ENCODE assay signal across 18 cellular contexts in the genomic region with DNA sequence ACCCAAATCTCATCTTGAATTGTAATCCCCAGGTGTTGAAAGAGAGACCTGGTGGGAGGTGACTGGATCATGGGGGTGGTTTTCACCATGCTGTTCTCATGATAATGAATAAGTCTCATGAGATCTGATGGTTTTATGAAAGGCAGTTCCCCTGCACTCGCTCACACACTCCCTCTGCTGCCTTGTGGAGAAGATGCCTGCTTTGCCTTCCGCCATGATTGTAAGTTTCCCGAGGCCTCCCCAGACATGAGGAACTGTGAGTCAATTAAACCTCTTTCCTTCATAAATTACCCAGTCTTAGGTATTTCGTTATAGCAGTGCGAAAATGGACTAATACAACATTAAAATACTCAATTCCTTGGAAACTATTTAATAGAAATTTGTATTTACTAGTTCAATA.
DNase-seq lines count a peak whose midpoint lies in the region; ATAC-seq and TF ChIP-seq lines count a peak whose summit lies in the region.
"Had no signal": no experiment of that assay in that cellular context is flagged by ENCODE, and none has a peak within 500 bp of the region (broad histone marks: within the 10 kb centered on the region; RNA-seq: fewer than 3 reads in every experiment).

No MANE protein-coding gene starts in this region.

- POLR2A ChIA-PET in A673 (lab: Charles Lee; ENCODE audit: low non-redundant PET) = no interaction called here
- POLR2A ChIA-PET in CD4-positive, alpha-beta T cell (lab: Charles Lee) = no interaction called here

- CTCF ChIA-PET in A673 (lab: Charles Lee) = no interaction called here
- CTCF ChIA-PET in CD4-positive, alpha-beta T cell (lab: Charles Lee) = no interaction called here

- H2AFZ ChIP-seq in GM23338 (no peak overlapping the region), OCI-LY1 (ENCODE audit: low read length) (no peak overlapping the region)

- no peak overlapping the region for H3K9ac ChIP-seq in OCI-LY1 (ENCODE audit: low read length)
- H3K9ac ChIP-seq in endodermal cell (ENCODE audit: extremely low read depth, low read length, poor library complexity, severe bottlenecking) = no peak overlapping the region
- H3K9ac ChIP-seq: BLaER1 treated with 17β-estradiol and CSF1 and Interleukin-3, amounts not matched to agents 10 nM and 100 nM had no signal

- H3K4me2 ChIP-seq in GM23338 (no peak overlapping the region), OCI-LY1 (ENCODE audit: low read length) (no peak overlapping the region)
- H3K4me2 ChIP-seq: BLaER1 treated with 17β-estradiol and CSF1 and Interleukin-3, amounts not matched to agents 10 nM and 100 nM had no signal

- intact Hi-C loops in A673 (cut with micrococcal nuclease; ENCODE audit: unreplicated experiment) = no loop called here
- intact Hi-C loops in CD4-positive, alpha-beta T cell (cut with DNase I, micrococcal nuclease) = no loop called here

- H3K27ac ChIP-seq in A673 (ENCODE audit: low read depth, low read length, poor library complexity, severe bottlenecking) (no peak overlapping the region), GM23338 (ENCODE audit: low read depth) (no peak overlapping the region), OCI-LY1 (ENCODE audit: low read depth, low read length, poor library complexity, severe bottlenecking) (no peak overlapping the region), endodermal cell (ENCODE audit: low read depth, low read length) (no peak overlapping the region)
- H3K27ac ChIP-seq in CD4-positive, alpha-beta T cell (ENCODE audit: low read depth, low read length) = no peak overlapping the region
- H3K27ac ChIP-seq: BLaER1 treated with 17β-estradiol and CSF1 and Interleukin-3, amounts not matched to agents 10 nM and 100 nM; SK-N-MC had no signal

- no peaks in the 10 kb centered on the region for H3K79me2 ChIP-seq in GM23338 (replicated peaks; ENCODE audit: insufficient read depth)
- H3K79me2 ChIP-seq in OCI-LY1 (ENCODE audit: insufficient read depth, low read length) = no peaks in the 10 kb centered on the region

- H3K27ac Mint-ChIP-seq in GM23338 (no peak overlapping the region), endodermal cell (no peak overlapping the region)
- H3K27ac Mint-ChIP-seq in CD4-positive, alpha-beta T cell = no peak overlapping the region

- H3K9me3 Mint-ChIP-seq in GM23338 (no peaks in the 10 kb centered on the region), endodermal cell (peaks cover 3% of the 10 kb centered on the region)
- H3K9me3 Mint-ChIP-seq in CD4-positive, alpha-beta T cell = no peaks in the 10 kb centered on the region

- no TSS peak for BruUV-seq in A673 (replicated peaks; lab: Mats Ljungman, UMichigan)

- peaks cover 4% of the 10 kb centered on the region for H3K27me3 ChIP-seq in A673 (replicated peaks; ENCODE audit: insufficient read depth, low read depth, low read length, poor library complexity)
- H3K27me3 ChIP-seq in GM23338 (ENCODE audit: insufficient read depth) = no peaks in the 10 kb centered on the region
- H3K27me3 ChIP-seq in OCI-LY1 (ENCODE audit: insufficient read depth, low read length) = no peaks in the 10 kb centered on the region
- H3K27me3 ChIP-seq in endodermal cell (ENCODE audit: control insufficient read depth, insufficient read depth, low read length, poor library complexity, severe bottlenecking) = no peaks in the 10 kb centered on the region
- H3K27me3 ChIP-seq in CD4-positive, alpha-beta T cell (ENCODE audit: control insufficient read depth, insufficient read depth, low read length) = no peaks in the 10 kb centered on the region
- H3K27me3 ChIP-seq: BLaER1 treated with 17β-estradiol and CSF1 and Interleukin-3, amounts not matched to agents 10 nM and 100 nM had no signal

- H4K20me1 ChIP-seq in GM23338 (replicated peaks; ENCODE audit: insufficient read depth) (no peaks in the 10 kb centered on the region), OCI-LY1 (ENCODE audit: insufficient read depth, low read length) (no peaks in the 10 kb centered on the region)
- H4K20me1 ChIP-seq: BLaER1 treated with 17β-estradiol and CSF1 and Interleukin-3, amounts not matched to agents 10 nM and 100 nM had no signal

- TF ChIP-seq CTCF in A673 (conservative IDR thresholded peaks at IDR 0.05; ENCODE audit: low read depth, low read length) (0 out of 2 replicates have a peak, but pooled peaks have one; percentile 9), GM23338 (conservative IDR thresholded peaks at IDR 0.05; ENCODE audit: low read depth in 2 of 2) (peak; percentile 28 to 64), OCI-LY1 (IDR thresholded peaks at IDR 0.05; ENCODE audit: low read length) (peak; percentile 12; the same call in 1 of the 2 replicates), endodermal cell (conservative IDR thresholded peaks at IDR 0.05) (peak; percentile 58)
- TF ChIP-seq CTCF in CD4-positive, alpha-beta T cell (IDR thresholded peaks at IDR 0.05) = no peak

- H3K4me1 ChIP-seq in A673 (ENCODE audit: insufficient read depth, low read length, poor library complexity, severe bottlenecking) = no peaks in the 10 kb centered on the region
- peaks cover 9% of the 10 kb centered on the region; the same call in 1 of the 2 replicates for H3K4me1 ChIP-seq in GM23338 (ENCODE audit: insufficient read depth)
- H3K4me1 ChIP-seq in OCI-LY1 (ENCODE audit: insufficient read depth, low read length, severe bottlenecking) = no peaks in the 10 kb centered on the region
- H3K4me1 ChIP-seq in endodermal cell (ENCODE audit: control insufficient read depth, insufficient read depth, low read length) = no peaks in the 10 kb centered on the region
- H3K4me1 ChIP-seq: BLaER1 treated with 17β-estradiol and CSF1 and Interleukin-3, amounts not matched to agents 10 nM and 100 nM had no signal

- H3K9me3 ChIP-seq in A673 (ENCODE audit: low read depth, low read length, poor library complexity, severe bottlenecking) = no peaks in the 10 kb centered on the region
- no peaks in the 10 kb centered on the region for H3K9me3 ChIP-seq in OCI-LY1 (ENCODE audit: low read length)
- peaks cover 5% of the 10 kb centered on the region for H3K9me3 ChIP-seq in endodermal cell (ENCODE audit: control insufficient read depth, low read length)
- H3K9me3 ChIP-seq in CD4-positive, alpha-beta T cell (ENCODE audit: control insufficient read depth, low read length) = no peaks in the 10 kb centered on the region

- H3K27me3 Mint-ChIP-seq in GM23338 (ENCODE audit: insufficient read depth, low read depth, poor library complexity) = no peaks in the 10 kb centered on the region
- H3K27me3 Mint-ChIP-seq in endodermal cell (ENCODE audit: insufficient read depth) = no peaks in the 10 kb centered on the region
- no peaks in the 10 kb centered on the region for H3K27me3 Mint-ChIP-seq in CD4-positive, alpha-beta T cell

- no peaks in the 10 kb centered on the region for H3K36me3 ChIP-seq in A673 (ENCODE audit: insufficient read depth, low read length, poor library complexity, severe bottlenecking)
- H3K36me3 ChIP-seq in GM23338 (ENCODE audit: insufficient read depth) = no peaks in the 10 kb centered on the region
- H3K36me3 ChIP-seq in OCI-LY1 (ENCODE audit: insufficient read depth, low read length) = no peaks in the 10 kb centered on the region
- H3K36me3 ChIP-seq in endodermal cell (ENCODE audit: control insufficient read depth, insufficient read depth, low read length) = no peaks in the 10 kb centered on the region
- H3K36me3 ChIP-seq: BLaER1 treated with 17β-estradiol and CSF1 and Interleukin-3, amounts not matched to agents 10 nM and 100 nM had no signal

- H3K4me3 Mint-ChIP-seq in GM23338 = no peak overlapping the region
- H3K4me3 Mint-ChIP-seq in endodermal cell = no peak overlapping the region
- no peak overlapping the region for H3K4me3 Mint-ChIP-seq in CD4-positive, alpha-beta T cell

- no peak overlapping the region for H3K4me3 ChIP-seq in A673 (ENCODE audit: low read depth, low read length, poor library complexity, severe bottlenecking)
- H3K4me3 ChIP-seq in GM23338 = no peak overlapping the region
- H3K4me3 ChIP-seq in OCI-LY1 (ENCODE audit: low read depth, low read length, poor library complexity, severe bottlenecking) = no peak overlapping the region
- H3K4me3 ChIP-seq in endodermal cell (ENCODE audit: low read length) = no peak overlapping the region
- H3K4me3 ChIP-seq: BLaER1 treated with 17β-estradiol and CSF1 and Interleukin-3, amounts not matched to agents 10 nM and 100 nM; SK-N-MC had no signal

- DNase-seq in A673 (ENCODE audit: low spot score) = no peak
- peak; percentile 19 for DNase-seq in GM23338 (ENCODE audit: low spot score)
- no peak for DNase-seq in endodermal cell
- no peak for DNase-seq in AG20443 (ENCODE audit: low spot score)
- no peak for DNase-seq in CD4-positive, alpha-beta T cell
- no peak for DNase-seq in mesenteric fat pad (ENCODE audit: low spot score)
- DNase-seq: COR-L47, DMS79 treated with DMSO at 0.1 percent for 48 hours, GDM1, HCEC 1CT, NCI-H1436 treated with DMSO at 0.1 percent for 48 hours, NCI-H2081, NCI-H446, NCI-H748 treated with DMSO at 0.1 percent for 48 hours, T-helper 1 cell had no signal

- H3K9me2 ChIP-seq in GM23338 (ENCODE audit: insufficient read depth) (peaks cover 8% of the 10 kb centered on the region), OCI-LY1 (ENCODE audit: low read depth, low read length) (no peaks in the 10 kb centered on the region)

- 91 to 92% methylated on average over 3 to 5 of the region's 5 CpGs for WGBS in endodermal cell (ENCODE audit: insufficient coverage in 1 of 2, insufficient read length in 1 of 2), 2 experiments

- H3F3A ChIP-seq in GM23338 (replicated peaks; ENCODE audit: low read depth) = no peaks in the 10 kb centered on the region
- no peaks in the 10 kb centered on the region for H3F3A ChIP-seq in OCI-LY1 (ENCODE audit: insufficient read depth, low read length)

- H3K4me1 Mint-ChIP-seq in GM23338 (peaks cover 14% of the 10 kb centered on the region), endodermal cell (no peaks in the 10 kb centered on the region)
- no peaks in the 10 kb centered on the region for H3K4me1 Mint-ChIP-seq in CD4-positive, alpha-beta T cell (ENCODE audit: low read depth)

- no peak for ATAC-seq in GM23338
- no peak for ATAC-seq in CD4-positive, alpha-beta T cell (ENCODE audit: poor library complexity)

- no peaks in the 10 kb centered on the region for H3K36me3 Mint-ChIP-seq in GM23338 (ENCODE audit: low read depth)
- no peaks in the 10 kb centered on the region for H3K36me3 Mint-ChIP-seq in endodermal cell (ENCODE audit: low read depth)
- H3K36me3 Mint-ChIP-seq in CD4-positive, alpha-beta T cell (ENCODE audit: low read depth) = no peaks in the 10 kb centered on the region

TF ChIP-seq in GM23338, 12 proteins besides CTCF, POLR2A, EP300 and RAD21 (continues in another document):
- no peak for TF ChIP-seq NANOG (IDR thresholded peaks at IDR 0.05; ENCODE audit: borderline replicate concordance)
- no peak for TF ChIP-seq EZH2 (IDR thresholded peaks at IDR 0.05; ENCODE audit: low read depth, unreplicated experiment)
- TF ChIP-seq, protein P1, sequence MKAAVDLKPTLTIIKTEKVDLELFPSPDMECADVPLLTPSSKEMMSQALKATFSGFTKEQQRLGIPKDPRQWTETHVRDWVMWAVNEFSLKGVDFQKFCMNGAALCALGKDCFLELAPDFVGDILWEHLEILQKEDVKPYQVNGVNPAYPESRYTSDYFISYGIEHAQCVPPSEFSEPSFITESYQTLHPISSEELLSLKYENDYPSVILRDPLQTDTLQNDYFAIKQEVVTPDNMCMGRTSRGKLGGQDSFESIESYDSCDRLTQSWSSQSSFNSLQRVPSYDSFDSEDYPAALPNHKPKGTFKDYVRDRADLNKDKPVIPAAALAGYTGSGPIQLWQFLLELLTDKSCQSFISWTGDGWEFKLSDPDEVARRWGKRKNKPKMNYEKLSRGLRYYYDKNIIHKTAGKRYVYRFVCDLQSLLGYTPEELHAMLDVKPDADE (IDR thresholded peaks at IDR 0.05) = no peak
